Comparison of ENCODE assay signal across 28 cellular contexts in the genomic region with DNA sequence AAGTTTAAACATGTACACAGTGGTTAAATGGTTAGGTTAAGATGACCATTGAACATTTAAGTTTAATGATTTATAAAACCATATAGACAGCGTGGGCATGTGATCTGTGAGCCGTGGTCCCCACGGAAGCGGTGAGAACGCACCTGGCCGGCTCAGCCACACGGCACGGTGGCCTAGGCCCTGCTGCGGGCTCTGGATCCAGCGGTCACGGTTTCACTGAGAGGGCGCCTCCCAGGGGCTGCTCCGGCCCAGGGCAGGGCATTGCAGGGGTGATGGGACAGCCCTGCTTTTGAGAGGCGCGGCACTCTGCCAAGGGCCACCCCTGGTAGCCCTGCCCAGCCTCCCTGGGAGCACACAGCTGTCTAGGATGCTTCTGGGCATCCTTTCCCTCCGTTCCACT.
"Had no signal": no experiment of that assay in that cellular context is flagged by ENCODE, and none has a peak within 500 bp of the region (broad histone marks: within the 10 kb centered on the region; RNA-seq: fewer than 3 reads in every experiment).

No MANE protein-coding gene starts in this region.

- H3K27me3 ChIP-seq: adrenal gland, SJSA1 had no signal

- ATAC-seq: activated CD8-positive, alpha-beta memory T cell treated with anti-CD3 and anti-CD28 coated beads, Interleukin-2, amount 10 ng/mL, durations not matched to agents 7 days and 5 days; K562 had no signal

- H3K27ac ChIP-seq: adrenal gland, SJSA1 had no signal

- H3K4me3 ChIP-seq: adrenal gland, K562, SJSA1 had no signal

- H3K27ac Mint-ChIP-seq: activated B cell treated with CpG ODN at 0.5 μM for 24 hours; activated CD4-positive, alpha-beta T cell treated with anti-CD3 and anti-CD28 coated beads, Interleukin-2, amount 10 ng/mL, durations not matched to agents 24 days and 14 days; activated CD8-positive, alpha-beta memory T cell treated with anti-CD3 and anti-CD28 coated beads, Interleukin-2, amount 10 ng/mL, durations not matched to agents 7 days and 5 days; activated naive CD8-positive, alpha-beta T cell treated with anti-CD3 and anti-CD28 coated beads, Interleukin-2, amount 10 ng/mL, durations not matched to agents 7 days and 5 days; activated T-cell treated with anti-CD3 and anti-CD28 coated beads, Interleukin-2, amount 50 U/mL, for 24 hours; activated T-helper 1 cell treated with anti-CD3 and anti-CD28 coated beads, Interleukin-12 subunit alpha, Interleukin-12 subunit beta, Interleukin-2, Interleukin-4 antibody, amounts not matched to agents 30 ng/mL and 10 ng/mL and 1 ng/mL, durations not matched to agents 14 hours and 24 hours and 36 hours; T-helper 1 cell treated with Interleukin-12 subunit alpha and Interleukin-12 subunit beta and Interleukin-4 antibody, amounts not matched to agents 30 μg/mL and 1 μg/mL, for 36 hours had no signal

- H3K9me3 ChIP-seq: adrenal gland, SJSA1 had no signal

- H3K36me3 ChIP-seq: adrenal gland, SJSA1 had no signal

- FAIRE-seq: K562, RCC 7860 had no signal

- H3K4me1 ChIP-seq: SJSA1 had no signal

- DNase-seq: activated B cell treated with CpG ODN at 0.5 μM for 24 hours; activated CD4-positive, alpha-beta T cell treated with anti-CD3 and anti-CD28 coated beads for 1 hour; activated CD4-positive, alpha-beta T cell treated with anti-CD3 and anti-CD28 coated beads, Interleukin-2, amount 10 ng/mL, durations not matched to agents 24 days and 14 days; activated CD4-positive, alpha-beta T cell treated with anti-CD3 and anti-CD28 coated beads, Interleukin-2, amount 50 U/mL, for 48 hours; activated CD8-positive, alpha-beta memory T cell treated with anti-CD3 and anti-CD28 coated beads, Interleukin-2, amount 10 ng/mL, durations not matched to agents 7 days and 5 days; activated gamma-delta T cell treated with Interleukin-2 at 50 U/mL for 16 hours; activated naive CD4-positive, alpha-beta T cell treated with anti-CD3 and anti-CD28 coated beads, Interleukin-2, amount 50 U/mL, for 16 hours; activated naive CD8-positive, alpha-beta T cell treated with anti-CD3 and anti-CD28 coated beads, Interleukin-2, amount 10 ng/mL, durations not matched to agents 7 days and 5 days; activated T-cell treated with anti-CD3 and anti-CD28 coated beads, Interleukin-2, amount 50 U/mL, for 24 hours; adrenal gland; anterior cingulate cortex; cerebellar nuclear complex; Karpas-422; MM.1S; NCI-H1105; NCI-H1436; NCI-H1694 treated with DMSO at 0.1 percent for 48 hours; NCI-H2029 treated with DMSO at 0.1 percent for 48 hours; NCI-H2227 treated with DMSO at 0.1 percent for 48 hours; NCI-H446 treated with DMSO at 0.1 percent for 48 hours; NCI-H524 treated with DMSO at 0.1 percent for 48 hours; NCI-H774; SHP77 had no signal

- H3K4me3 Mint-ChIP-seq: activated B cell treated with CpG ODN at 0.5 μM for 24 hours; activated CD4-positive, alpha-beta T cell treated with anti-CD3 and anti-CD28 coated beads, Interleukin-2, amount 10 ng/mL, durations not matched to agents 24 days and 14 days; activated CD8-positive, alpha-beta memory T cell treated with anti-CD3 and anti-CD28 coated beads, Interleukin-2, amount 10 ng/mL, durations not matched to agents 7 days and 5 days; activated naive CD8-positive, alpha-beta T cell treated with anti-CD3 and anti-CD28 coated beads, Interleukin-2, amount 10 ng/mL, durations not matched to agents 7 days and 5 days; activated T-cell treated with anti-CD3 and anti-CD28 coated beads, Interleukin-2, amount 50 U/mL, for 24 hours; activated T-helper 1 cell treated with anti-CD3 and anti-CD28 coated beads, Interleukin-12 subunit alpha, Interleukin-12 subunit beta, Interleukin-2, Interleukin-4 antibody, amounts not matched to agents 30 ng/mL and 10 ng/mL and 1 ng/mL, durations not matched to agents 14 hours and 24 hours and 36 hours; T-helper 1 cell treated with Interleukin-12 subunit alpha and Interleukin-12 subunit beta and Interleukin-4 antibody, amounts not matched to agents 30 μg/mL and 1 μg/mL, for 36 hours had no signal

- H3K9me3 Mint-ChIP-seq: activated B cell treated with CpG ODN at 0.5 μM for 24 hours; activated CD4-positive, alpha-beta T cell treated with anti-CD3 and anti-CD28 coated beads, Interleukin-2, amount 10 ng/mL, durations not matched to agents 24 days and 14 days; activated naive CD8-positive, alpha-beta T cell treated with anti-CD3 and anti-CD28 coated beads, Interleukin-2, amount 10 ng/mL, durations not matched to agents 7 days and 5 days; activated T-cell treated with anti-CD3 and anti-CD28 coated beads, Interleukin-2, amount 50 U/mL, for 24 hours; activated T-helper 1 cell treated with anti-CD3 and anti-CD28 coated beads, Interleukin-12 subunit alpha, Interleukin-12 subunit beta, Interleukin-2, Interleukin-4 antibody, amounts not matched to agents 30 ng/mL and 10 ng/mL and 1 ng/mL, durations not matched to agents 14 hours and 24 hours and 36 hours; T-helper 1 cell treated with Interleukin-12 subunit alpha and Interleukin-12 subunit beta and Interleukin-4 antibody, amounts not matched to agents 30 μg/mL and 1 μg/mL, for 36 hours had no signal

- H3K4me1 Mint-ChIP-seq: activated B cell treated with CpG ODN at 0.5 μM for 24 hours; activated CD4-positive, alpha-beta T cell treated with anti-CD3 and anti-CD28 coated beads, Interleukin-2, amount 10 ng/mL, durations not matched to agents 24 days and 14 days; activated CD8-positive, alpha-beta memory T cell treated with anti-CD3 and anti-CD28 coated beads, Interleukin-2, amount 10 ng/mL, durations not matched to agents 7 days and 5 days; activated naive CD8-positive, alpha-beta T cell treated with anti-CD3 and anti-CD28 coated beads, Interleukin-2, amount 10 ng/mL, durations not matched to agents 7 days and 5 days had no signal

- H3K36me3 Mint-ChIP-seq: activated CD8-positive, alpha-beta memory T cell treated with anti-CD3 and anti-CD28 coated beads, Interleukin-2, amount 10 ng/mL, durations not matched to agents 7 days and 5 days; activated naive CD8-positive, alpha-beta T cell treated with anti-CD3 and anti-CD28 coated beads, Interleukin-2, amount 10 ng/mL, durations not matched to agents 7 days and 5 days had no signal
